19 cellular contexts compared by ENCODE assay signal in the genomic region with DNA sequence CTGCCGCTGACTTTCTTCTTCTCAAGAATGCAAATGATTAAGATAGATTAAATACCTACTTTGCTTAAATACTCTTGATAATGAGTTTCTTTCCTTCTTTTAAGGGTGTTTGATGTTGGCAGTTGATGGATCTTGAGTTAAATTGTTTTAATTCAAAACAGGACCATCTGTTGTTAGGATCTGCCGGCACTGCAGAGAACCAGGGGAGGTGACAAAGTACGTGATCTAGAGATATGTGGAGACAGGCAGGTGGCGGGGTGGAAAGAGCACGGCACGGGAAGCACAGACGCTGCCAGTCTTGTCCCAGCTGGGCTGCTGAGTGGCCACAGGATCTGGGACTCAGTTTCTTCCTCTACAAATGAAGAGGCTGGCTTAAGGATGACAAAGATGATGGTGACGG. TPM values are rescaled to one million over a fixed set of nuclear protein-coding genes. Genes with fewer than 3 reads are reported as not detected.
DNase-seq lines count a peak whose midpoint lies in the region; ATAC-seq, FAIRE-seq and TF ChIP-seq lines count a peak whose summit lies in the region.
"Had no signal": no experiment of that assay in that cellular context is flagged by ENCODE, and none has a peak within 500 bp of the region (broad histone marks: within the 10 kb centered on the region; RNA-seq: fewer than 3 reads in every experiment).

No MANE protein-coding gene starts in this region.

- H4K20me1 ChIP-seq in keratinocyte (ENCODE audit: control insufficient read depth, extremely low read depth, insufficient read depth, low read length) = no peaks in the 10 kb centered on the region

- no peak overlapping the region for H3K4me3 ChIP-seq in A549
- no peak overlapping the region for H3K4me3 ChIP-seq in keratinocyte (ENCODE audit: control insufficient read depth in 2 of 3, extremely low read depth in 1 of 3, insufficient read depth in 2 of 3, low read depth in 1 of 3, low read length in 3 of 3)
- no peak overlapping the region for H3K4me3 ChIP-seq in ovary
- H3K4me3 ChIP-seq: ascending aorta, MG63 had no signal

- ATAC-seq in A549 = no peak
- ATAC-seq in HG03175 (IDR thresholded peaks at IDR 0.05; ENCODE audit: unreplicated experiment) = no peak
- ATAC-seq: activated CD8-positive, alpha-beta T cell treated with anti-CD3 and anti-CD28 coated beads for 36 hours had no signal

- TF ChIP-seq EP300 in A549 (IDR thresholded peaks at IDR 0.05) (no peak), ovary (IDR thresholded peaks at IDR 0.05) (no peak)

- H3K27me3 ChIP-seq in keratinocyte (ENCODE audit: control insufficient read depth, extremely low read depth, insufficient read depth, low read length) = no peaks in the 10 kb centered on the region
- no peaks in the 10 kb centered on the region for H3K27me3 ChIP-seq in ovary
- H3K27me3 ChIP-seq: ascending aorta, MG63 had no signal

- H3K36me3 ChIP-seq in keratinocyte (ENCODE audit: control insufficient read depth in 2 of 2, extremely low read depth in 1 of 2, insufficient read depth in 2 of 2, low read length in 2 of 2) = no peaks in the 10 kb centered on the region
- H3K36me3 ChIP-seq in ovary = no peaks in the 10 kb centered on the region
- H3K36me3 ChIP-seq: ascending aorta, MG63 had no signal

- CTCF ChIA-PET in A549 (lab: Yijun Ruan, JAX) = interaction anchor here (0.7 to 1.4 kb wide), 2 partner anchors 22 to 161 kb away, joined by 3 to 4 read pairs; no protein-coding TSS in a partner anchor

- FAIRE-seq in A549 (lab: Jason Lieb, UNC) (no peak), keratinocyte (lab: Jason Lieb, UNC) (no peak)
- FAIRE-seq: colon, endometrium had no signal

- TF ChIP-seq POLR2A in A549 (IDR thresholded peaks at IDR 0.05; ENCODE audit: low read length) (no peak), ovary (IDR thresholded peaks at IDR 0.05) (no peak)

- H3K9me1 ChIP-seq in keratinocyte (ENCODE audit: control insufficient read depth, extremely low read depth, insufficient read depth, low read length) = no peaks in the 10 kb centered on the region

- H3K79me2 ChIP-seq in keratinocyte (ENCODE audit: control insufficient read depth, insufficient read depth, low read length) = peaks cover 44% of the 10 kb centered on the region

- WGBS in A549 (ENCODE audit: missing lambda C conversion rate) = 94% methylated on average over 8 of the region's 8 CpGs
- WGBS in ovary, 3 donors = 93 to 94% (median 94%) methylated on average over 8 of the region's 8 CpGs

- H2AFZ ChIP-seq in keratinocyte (ENCODE audit: control insufficient read depth, low read length) = no peak overlapping the region

- H3K9ac ChIP-seq in keratinocyte (ENCODE audit: control insufficient read depth, extremely low read depth, insufficient read depth, low read length) = no peak overlapping the region

- TF ChIP-seq RAD21 in A549 (conservative IDR thresholded peaks at IDR 0.05 in 1 of 2, IDR thresholded peaks at IDR 0.05 in 1 of 2) = no peak

- intact Hi-C loops in ovary (cut with DNase I) = no loop called here

- POLR2A ChIA-PET in A549 (lab: Yijun Ruan, JAX) = no interaction called here

- dilution Hi-C loops in keratinocyte (cut with MboI; ENCODE audit: extremely low pct_ligation_motif_present, low sequenced_read_pairs) = no loop called here

- no peak overlapping the region for H3K4me2 ChIP-seq in A549
- H3K4me2 ChIP-seq in keratinocyte (ENCODE audit: control insufficient read depth, extremely low read depth, insufficient read depth, low read depth, low read length) = peak overlapping the region; percentile 19

- H3K9me3 ChIP-seq in A549 (no peaks in the 10 kb centered on the region), keratinocyte (ENCODE audit: control insufficient read depth, low read depth, low read length) (no peaks in the 10 kb centered on the region), ovary (no peaks in the 10 kb centered on the region)
- H3K9me3 ChIP-seq: ascending aorta, MG63 had no signal

- peaks cover 28% of the 10 kb centered on the region for H3K4me1 ChIP-seq in A549
- H3K4me1 ChIP-seq in keratinocyte (ENCODE audit: control insufficient read depth, extremely low read depth, insufficient read depth, low read length) = peaks cover 20% of the 10 kb centered on the region
- H3K4me1 ChIP-seq in ovary (ENCODE audit: insufficient read depth) = no peaks in the 10 kb centered on the region

- DNase-seq in A549 (ENCODE audit: low read depth in 1 of 2, low spot score in 1 of 2) (no peak), NCI-H1694 treated with DMSO at 0.1 percent for 48 hours (lab: John Stamatoyannopoulos, UW) (peak; percentile 59), SK-N-DZ (ENCODE audit: low spot score) (peak; percentile 80), keratinocyte (ENCODE audit: low read depth, low spot score) (no peak), ovary (no peak), activated T-cell treated with anti-CD3 and anti-CD28 coated beads for 4 hours (no peak), kidney tubule cell (ENCODE audit: low spot score) (no peak)
- DNase-seq: activated CD4-positive, CD25-positive, alpha-beta regulatory T cell; activated CD8-positive, alpha-beta T cell treated with anti-CD3 and anti-CD28 coated beads for 36 hours; activated naive CD4-positive, alpha-beta T cell treated with Interleukin-2 at 50 U/mL for 16 hours; activated T-cell treated with anti-CD3 and anti-CD28 coated beads, Interleukin-2, amount 50 U/mL, for 24 hours; DMS53; naive B cell; stimulated activated CD4-positive, alpha-beta T cell treated with anti-CD3 and anti-CD28 coated beads, Interleukin-4, amount 100 ng/mL, for 1 hour had no signal

- TF ChIP-seq CTCF in A549 (IDR thresholded peaks at IDR 0.05) (no peak), keratinocyte (optimal IDR thresholded peaks at IDR 0.05 in 1 of 3, IDR thresholded peaks at IDR 0.05 in 1 of 3, conservative IDR thresholded peaks at IDR 0.05 in 1 of 3; ENCODE audit: extremely low read depth in 1 of 3, insufficient read depth in 2 of 3, low read length in 3 of 3) (no peak), ovary (IDR thresholded peaks at IDR 0.05) (no peak)

- H3K27ac ChIP-seq in A549 = peak overlapping the region; percentile 12 to 81; a peak in 4 of 6 replicates
- H3K27ac ChIP-seq in keratinocyte (ENCODE audit: control insufficient read depth, insufficient read depth, low read length) = peak overlapping the region; percentile 15
- H3K27ac ChIP-seq in ovary = no peak overlapping the region
- H3K27ac ChIP-seq: ascending aorta had no signal

TF ChIP-seq in A549, 52 proteins besides CTCF, POLR2A, EP300 and RAD21 (continues in another document):
- TF ChIP-seq, protein P1, sequence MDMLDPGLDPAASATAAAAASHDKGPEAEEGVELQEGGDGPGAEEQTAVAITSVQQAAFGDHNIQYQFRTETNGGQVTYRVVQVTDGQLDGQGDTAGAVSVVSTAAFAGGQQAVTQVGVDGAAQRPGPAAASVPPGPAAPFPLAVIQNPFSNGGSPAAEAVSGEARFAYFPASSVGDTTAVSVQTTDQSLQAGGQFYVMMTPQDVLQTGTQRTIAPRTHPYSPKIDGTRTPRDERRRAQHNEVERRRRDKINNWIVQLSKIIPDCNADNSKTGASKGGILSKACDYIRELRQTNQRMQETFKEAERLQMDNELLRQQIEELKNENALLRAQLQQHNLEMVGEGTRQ (IDR thresholded peaks at IDR 0.05) = no peak
- TF ChIP-seq, protein P2, sequence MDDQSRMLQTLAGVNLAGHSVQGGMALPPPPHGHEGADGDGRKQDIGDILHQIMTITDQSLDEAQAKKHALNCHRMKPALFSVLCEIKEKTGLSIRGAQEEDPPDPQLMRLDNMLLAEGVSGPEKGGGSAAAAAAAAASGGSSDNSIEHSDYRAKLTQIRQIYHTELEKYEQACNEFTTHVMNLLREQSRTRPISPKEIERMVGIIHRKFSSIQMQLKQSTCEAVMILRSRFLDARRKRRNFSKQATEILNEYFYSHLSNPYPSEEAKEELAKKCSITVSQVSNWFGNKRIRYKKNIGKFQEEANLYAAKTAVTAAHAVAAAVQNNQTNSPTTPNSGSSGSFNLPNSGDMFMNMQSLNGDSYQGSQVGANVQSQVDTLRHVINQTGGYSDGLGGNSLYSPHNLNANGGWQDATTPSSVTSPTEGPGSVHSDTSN (IDR thresholded peaks at IDR 0.05) = no peak

RNA-seq across cellular contexts. Expression of a gene that starts 37.8 kb away (rescaled TPM):
- polyA plus RNA-seq in A549 (2011; rRNA removed) = 37.8 and 43.9 TPM in 2 replicates
- 37.4 and 37.6 TPM in 2 replicates for polyA plus RNA-seq in A549 (2012; cell fraction: cytosol; rRNA removed)
- polyA plus RNA-seq in A549 (2012; cell fraction: nucleus; rRNA removed) = 36.1 and 40.5 TPM in 2 replicates
- polyA plus RNA-seq in A549 (2017; fragmentation: RNase III; extraction: RNeasy Plus Mini Kit Qiagen cat#74134 plus additional on column Dnase treatment) = 24.2 to 26.4 TPM (median 26.0 TPM) in 3 replicates
- polyA minus RNA-seq in A549 (2011; rRNA and poly(A)+ RNA removed) = 38.8 and 39.1 TPM in 2 replicates
- 28.6 and 37.6 TPM in 2 replicates for polyA plus RNA-seq in SK-N-DZ (2014; cell fraction: cytosol; rRNA removed)
- 9.6 and 13.2 TPM in 2 replicates for polyA plus RNA-seq in SK-N-DZ (2014; cell fraction: nucleus; rRNA removed)
- polyA plus RNA-seq in keratinocyte = 33.1 to 44.9 TPM (median 39.0 TPM) in 3 replicates
- polyA plus RNA-seq in keratinocyte (2011; ENCODE audit: low read depth) = 20.7 TPM
- polyA plus RNA-seq in keratinocyte (2011; cell fraction: cytosol; rRNA removed) = 34.9 and 42.2 TPM in 2 replicates
- polyA plus RNA-seq in keratinocyte (2011; cell fraction: nucleus; rRNA removed) = 33.7 and 40.1 TPM in 2 replicates
- 32.6 and 33.3 TPM in 2 replicates for polyA plus RNA-seq in keratinocyte (2012; ENCODE audit: low replicate concordance)
- polyA minus RNA-seq in keratinocyte = 22.6 to 42.0 TPM (median 37.1 TPM) in 3 replicates
- 17.5 TPM for polyA minus RNA-seq in keratinocyte (2011; cell fraction: cytosol; rRNA and poly(A)+ RNA removed)
- 14.7 and 25.7 TPM in 2 replicates for polyA minus RNA-seq in keratinocyte (2011; cell fraction: nucleus; rRNA and poly(A)+ RNA removed)
- 10 to 100 TPM in 6 of 7 donors, 1 to 10 TPM in 1; 7.6 to 24.9 (median 17.4) TPM for total RNA-seq in ovary
- polyA plus RNA-seq in ovary = 10 to 100 TPM; 17.0 to 19.7 TPM

Comparison
In these comparisons a context has a peak if more than half of its experiments do, and no peak if none do; other contexts are left out.
1. DNase-seq: peak in NCI-H1694 treated with DMSO at 0.1 percent for 48 hours (single experiment) and SK-N-DZ (single experiment); none in A549 (0 of 2), keratinocyte (single experiment), ovary (0 of 5), activated T-cell treated with anti-CD3 and anti-CD28 coated beads for 4 hours (single experiment) and kidney tubule cell (single experiment).
2. H3K27ac ChIP-seq: peak in A549 (2 of 2) and keratinocyte (single experiment); none in ovary (0 of 2).